ENCODE assay signal across 20 cellular contexts in the genomic region with DNA sequence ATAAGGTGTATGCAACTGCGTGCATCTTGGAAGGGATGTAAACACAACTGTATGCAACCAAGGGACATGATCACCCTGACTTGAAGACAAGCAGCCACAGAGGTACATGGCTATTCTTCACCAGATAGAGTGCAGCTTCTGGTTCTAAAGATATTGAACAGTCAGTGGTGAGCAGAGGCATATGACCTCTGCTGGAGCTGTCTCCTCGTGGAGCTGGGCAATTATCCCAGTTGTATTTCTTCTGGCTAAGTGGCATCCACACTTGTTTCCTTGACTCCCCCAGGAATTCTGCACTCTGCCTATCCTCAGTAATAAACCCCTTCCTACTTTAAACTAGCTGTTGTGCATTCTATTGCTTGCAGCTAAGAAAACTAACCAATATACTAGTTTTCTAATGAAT.
A peak's percentile ranks its signal among the peaks of the same experiment; 100 is the strongest.
DNase-seq lines count a peak whose midpoint lies in the region; ATAC-seq and TF ChIP-seq lines count a peak whose summit lies in the region.
"Had no signal": no experiment of that assay in that cellular context is flagged by ENCODE, and none has a peak within 500 bp of the region (broad histone marks: within the 10 kb centered on the region; RNA-seq: fewer than 3 reads in every experiment).

No MANE protein-coding gene starts in this region.

- H3K36me3 ChIP-seq in mesendoderm (ENCODE audit: control insufficient read depth, insufficient read depth, low read length) (no peaks in the 10 kb centered on the region), gastrocnemius medialis (no peaks in the 10 kb centered on the region)
- H3K36me3 ChIP-seq: BE2C had no signal

- H3K27ac ChIP-seq in mesendoderm (ENCODE audit: low read depth, low read length) (no peak overlapping the region), gastrocnemius medialis (no peak overlapping the region)

- H3K9me3 ChIP-seq in gastrocnemius medialis = no peaks in the 10 kb centered on the region
- H3K9me3 ChIP-seq: BE2C had no signal

- peaks cover 20% of the 10 kb centered on the region for H3K4me1 Mint-ChIP-seq in glutamatergic neuron (ENCODE audit: low read depth, unreplicated experiment)
- no peaks in the 10 kb centered on the region for H3K4me1 Mint-ChIP-seq in stimulated activated memory B cell treated with anti-CD40 and anti-IgM and Interleukin-4, amounts not matched to agents 10 μg/mL and 1 μg/mL and 100 μg/mL, for 72 hours
- H3K4me1 Mint-ChIP-seq: CD4-positive, CD25-positive, alpha-beta regulatory T cell; CD8-positive, alpha-beta memory T cell had no signal

- DNase-seq in NCI-H69 (lab: John Stamatoyannopoulos, UW) = peak; percentile 77
- DNase-seq in glutamatergic neuron = no peak
- peak; percentile 5 for DNase-seq in midbrain (lab: John Stamatoyannopoulos, UW)
- DNase-seq in NAMALWA (ENCODE audit: low spot score) = no peak
- DNase-seq in germinal center (ENCODE audit: low spot score) = no peak
- DNase-seq in mesendoderm = no peak
- no peak for DNase-seq in gastrocnemius medialis
- DNase-seq: ACHN; BE2C; CD4-positive, CD25-positive, alpha-beta regulatory T cell; CD8-positive, alpha-beta memory T cell; COR-L47; DMS 273 treated with DMSO at 0.1 percent for 48 hours; DMS53; DND-41; EL; H9; IMR-90 had no signal

- H2AK5ac ChIP-seq in mesendoderm (ENCODE audit: low read length) = no peak overlapping the region

- no peak overlapping the region for H2BK15ac ChIP-seq in mesendoderm (replicated peaks; ENCODE audit: low read depth)

- H3K4me3 ChIP-seq in mesendoderm (ENCODE audit: low read length) = no peak overlapping the region
- no peak overlapping the region for H3K4me3 ChIP-seq in gastrocnemius medialis
- H3K4me3 ChIP-seq: GM23338 had no signal

- no peak overlapping the region for H4K5ac ChIP-seq in mesendoderm (ENCODE audit: low read length)

- H2BK120ac ChIP-seq in mesendoderm (ENCODE audit: low read depth, low read length) = no peak overlapping the region

- no peaks in the 10 kb centered on the region for H3K36me3 Mint-ChIP-seq in glutamatergic neuron (ENCODE audit: unreplicated experiment)
- no peaks in the 10 kb centered on the region for H3K36me3 Mint-ChIP-seq in stimulated activated memory B cell treated with anti-CD40 and anti-IgM and Interleukin-4, amounts not matched to agents 10 μg/mL and 1 μg/mL and 100 μg/mL, for 72 hours
- H3K36me3 Mint-ChIP-seq: CD4-positive, CD25-positive, alpha-beta regulatory T cell; CD8-positive, alpha-beta memory T cell had no signal

- H3K23ac ChIP-seq in mesendoderm (ENCODE audit: low read length) = no peak overlapping the region

- H3K27me3 ChIP-seq in mesendoderm (ENCODE audit: insufficient read depth, low read length, poor library complexity) (no peaks in the 10 kb centered on the region), gastrocnemius medialis (no peaks in the 10 kb centered on the region)
- H3K27me3 ChIP-seq: BE2C had no signal

- no peak overlapping the region for H3K56ac ChIP-seq in mesendoderm (ENCODE audit: low read length)

- H3K9me3 Mint-ChIP-seq in glutamatergic neuron (ENCODE audit: unreplicated experiment) = no peaks in the 10 kb centered on the region
- H3K9me3 Mint-ChIP-seq in stimulated activated memory B cell treated with anti-CD40 and anti-IgM and Interleukin-4, amounts not matched to agents 10 μg/mL and 1 μg/mL and 100 μg/mL, for 72 hours = no peaks in the 10 kb centered on the region
- H3K9me3 Mint-ChIP-seq: GM23338, H9 had no signal

- H3K4me1 ChIP-seq in mesendoderm (ENCODE audit: control insufficient read depth, low read depth, low read length) (no peaks in the 10 kb centered on the region), gastrocnemius medialis (no peaks in the 10 kb centered on the region)

- H3K18ac ChIP-seq in mesendoderm (ENCODE audit: low read length) = no peak overlapping the region

- peaks cover 2% of the 10 kb centered on the region for H3K27me3 Mint-ChIP-seq in glutamatergic neuron (ENCODE audit: unreplicated experiment)
- H3K27me3 Mint-ChIP-seq in stimulated activated memory B cell treated with anti-CD40 and anti-IgM and Interleukin-4, amounts not matched to agents 10 μg/mL and 1 μg/mL and 100 μg/mL, for 72 hours = no peaks in the 10 kb centered on the region
- H3K27me3 Mint-ChIP-seq: CD4-positive, CD25-positive, alpha-beta regulatory T cell; CD8-positive, alpha-beta memory T cell had no signal

- no peaks in the 10 kb centered on the region for H3K79me1 ChIP-seq in mesendoderm (ENCODE audit: low read length)

- H3K4me2 ChIP-seq in mesendoderm (ENCODE audit: low read length) = no peak overlapping the region
- H3K4me2 ChIP-seq: GM23338 had no signal

- intact Hi-C loops in gastrocnemius medialis (cut with DNase I; ENCODE audit: low total_unique reads) = no loop called here

- H3K4me3 Mint-ChIP-seq in glutamatergic neuron (ENCODE audit: unreplicated experiment) = no peak overlapping the region
- H3K4me3 Mint-ChIP-seq in stimulated activated memory B cell treated with anti-CD40 and anti-IgM and Interleukin-4, amounts not matched to agents 10 μg/mL and 1 μg/mL and 100 μg/mL, for 72 hours = no peak overlapping the region
- H3K4me3 Mint-ChIP-seq: CD4-positive, CD25-positive, alpha-beta regulatory T cell; CD8-positive, alpha-beta memory T cell; GM23338; H9 had no signal

- no peak for TF ChIP-seq POLR2A in gastrocnemius medialis (IDR thresholded peaks at IDR 0.05)

- H3K79me2 ChIP-seq in mesendoderm (ENCODE audit: control insufficient read depth, insufficient read depth, low read length) = no peaks in the 10 kb centered on the region

- ATAC-seq in stimulated activated memory B cell treated with anti-CD40 and anti-IgM and Interleukin-4, amounts not matched to agents 10 μg/mL and 1 μg/mL and 100 μg/mL, for 72 hours = peak; percentile 43
- ATAC-seq in gastrocnemius medialis = no peak
- ATAC-seq: GM23338 had no signal

- in situ Hi-C loops in gastrocnemius medialis (cut with MboI; ENCODE audit: low sequenced_read_pairs in 4 of 4) = no loop called here

- no CpG with 5 or more reads among the region's 2 CpGs for WGBS in mesendoderm (ENCODE audit: extremely low coverage, insufficient coverage, low lambda C conversion rate)

- no peak overlapping the region for H2BK5ac ChIP-seq in mesendoderm (ENCODE audit: low read length)

- no peak overlapping the region for H3K4ac ChIP-seq in mesendoderm (ENCODE audit: low read depth, low read length)

- H3K27ac Mint-ChIP-seq in glutamatergic neuron (ENCODE audit: unreplicated experiment) = peak overlapping the region; percentile 67
- no peak overlapping the region for H3K27ac Mint-ChIP-seq in stimulated activated memory B cell treated with anti-CD40 and anti-IgM and Interleukin-4, amounts not matched to agents 10 μg/mL and 1 μg/mL and 100 μg/mL, for 72 hours
- H3K27ac Mint-ChIP-seq: CD4-positive, CD25-positive, alpha-beta regulatory T cell; CD8-positive, alpha-beta memory T cell; GM23338; H9 had no signal

- no peak overlapping the region for H4K8ac ChIP-seq in mesendoderm (ENCODE audit: low read depth, low read length)

- H3K9ac ChIP-seq in mesendoderm (ENCODE audit: low read length) = no peak overlapping the region

- no peak for TF ChIP-seq CTCF in glutamatergic neuron (IDR thresholded peaks at IDR 0.05; ENCODE audit: partially characterized antibody, unreplicated experiment)
- no peak for TF ChIP-seq CTCF in gastrocnemius medialis (IDR thresholded peaks at IDR 0.05 in 4 of 5, conservative IDR thresholded peaks at IDR 0.05 in 1 of 5)

Comparison
In these comparisons a context has a peak if more than half of its experiments do, and no peak if none do; other contexts are left out.
1. DNase-seq: peak in NCI-H69 (single experiment) and midbrain (single experiment); none in glutamatergic neuron (single experiment), NAMALWA (single experiment), germinal center (single experiment), mesendoderm (single experiment) and gastrocnemius medialis (0 of 2).